ENCODE assay signal across 10 cellular contexts in genomic region chr1:23178414-23178813, GRCh38. TPM values are rescaled to one million over a fixed set of nuclear protein-coding genes. Genes with fewer than 3 reads are reported as not detected.
DNase-seq lines count a peak whose midpoint lies in the region; FAIRE-seq and TF ChIP-seq lines count a peak whose summit lies in the region.
"Had no signal": no experiment of that assay in that cellular context is flagged by ENCODE, and none has a peak within 500 bp of the region (broad histone marks: within the 10 kb centered on the region; RNA-seq: fewer than 3 reads in every experiment).

No MANE protein-coding gene starts in this region.

- peak overlapping the region; percentile 58; the same call in 1 of the 2 replicates for H3K4me3 ChIP-seq in HUES6 (ENCODE audit: low read depth, low read length)
- H3K4me3 ChIP-seq in astrocyte (ENCODE audit: insufficient read depth, low read depth, low read length), result peak overlapping the region; percentile 64
- no peak overlapping the region for H3K4me3 ChIP-seq in keratinocyte (ENCODE audit: control insufficient read depth in 2 of 3, extremely low read depth in 1 of 3, insufficient read depth in 2 of 3, low read depth in 1 of 3, low read length in 3 of 3)
- peak overlapping the region in 4 of 8 donors; percentile 34 to 72 (median 52) for H3K4me3 ChIP-seq in spleen

- peaks cover 4% of the 10 kb centered on the region for H3K4me1 Mint-ChIP-seq in astrocyte (ENCODE audit: low read depth, unreplicated experiment)

- TF ChIP-seq POLR2A in spleen (IDR thresholded peaks at IDR 0.05) (no peak), GM12892 (IDR thresholded peaks at IDR 0.05; ENCODE audit: low read depth, low read length) (no peak)

- dilution Hi-C loops in keratinocyte (cut with MboI; ENCODE audit: extremely low pct_ligation_motif_present, low sequenced_read_pairs), result no loop called here

- H3K9me1 ChIP-seq in keratinocyte (ENCODE audit: control insufficient read depth, extremely low read depth, insufficient read depth, low read length), result no peaks in the 10 kb centered on the region

- FAIRE-seq in astrocyte (lab: Jason Lieb, UNC) (no peak), keratinocyte (lab: Jason Lieb, UNC) (peak; percentile 17), GM12892 (lab: Jason Lieb, UNC) (no peak)

- H3K9ac ChIP-seq in HUES6 (ENCODE audit: low read length) (no peak overlapping the region), astrocyte (ENCODE audit: low read length) (peak overlapping the region; percentile 90), keratinocyte (ENCODE audit: control insufficient read depth, extremely low read depth, insufficient read depth, low read length) (no peak overlapping the region)

- H3K27me3 ChIP-seq in HUES6 (ENCODE audit: control insufficient read depth, insufficient read depth, low read length), result peaks cover 43% of the 10 kb centered on the region
- H3K27me3 ChIP-seq in astrocyte (ENCODE audit: insufficient read depth, low read length), result no peaks in the 10 kb centered on the region
- no peaks in the 10 kb centered on the region for H3K27me3 ChIP-seq in keratinocyte (ENCODE audit: control insufficient read depth, extremely low read depth, insufficient read depth, low read length)
- H3K27me3 ChIP-seq in spleen (replicated peaks in 1 of 7), result peaks cover 0 to 12% (median 0%) of the 10 kb centered on the region in 7 donors

- H4K20me1 ChIP-seq in astrocyte (ENCODE audit: insufficient read depth, low read length) (no peaks in the 10 kb centered on the region), keratinocyte (ENCODE audit: control insufficient read depth, extremely low read depth, insufficient read depth, low read length) (no peaks in the 10 kb centered on the region)

- TF ChIP-seq CTCF in astrocyte (IDR thresholded peaks at IDR 0.05; ENCODE audit: insufficient read depth, low read depth, low read length) (no peak), keratinocyte (optimal IDR thresholded peaks at IDR 0.05 in 1 of 3, IDR thresholded peaks at IDR 0.05 in 1 of 3, conservative IDR thresholded peaks at IDR 0.05 in 1 of 3; ENCODE audit: extremely low read depth in 1 of 3, insufficient read depth in 2 of 3, low read length in 3 of 3) (no peak), spleen (IDR thresholded peaks at IDR 0.05 in 8 of 11, conservative IDR thresholded peaks at IDR 0.05 in 3 of 11) (no peak)

- peaks cover 11% of the 10 kb centered on the region; the same call in 1 of the 2 replicates for H3K4me1 ChIP-seq in HUES6 (ENCODE audit: control insufficient read depth, insufficient read depth, low read length)
- H3K4me1 ChIP-seq in astrocyte (ENCODE audit: insufficient read depth, low read length), result peaks cover 16% of the 10 kb centered on the region
- peaks cover 11% of the 10 kb centered on the region for H3K4me1 ChIP-seq in keratinocyte (ENCODE audit: control insufficient read depth, extremely low read depth, insufficient read depth, low read length)
- H3K4me1 ChIP-seq in spleen, result peaks cover 5 to 53% (median 31%) of the 10 kb centered on the region in 6 donors

- H3K27ac Mint-ChIP-seq in astrocyte (ENCODE audit: unreplicated experiment), result peak overlapping the region; percentile 93

- H3K79me2 ChIP-seq in astrocyte (ENCODE audit: insufficient read depth, low read length) (peaks cover 3% of the 10 kb centered on the region), keratinocyte (ENCODE audit: control insufficient read depth, insufficient read depth, low read length) (no peaks in the 10 kb centered on the region)

- no peaks in the 10 kb centered on the region for H3K9me3 Mint-ChIP-seq in astrocyte (ENCODE audit: unreplicated experiment)

- no peak for DNase-seq in astrocyte (ENCODE audit: low read depth)
- DNase-seq in keratinocyte (ENCODE audit: low read depth, low spot score), result no peak
- DNase-seq in spleen, result no peak
- DNase-seq in NCI-H2081 (lab: John Stamatoyannopoulos, UW), result no peak
- no peak for DNase-seq in NCI-H226
- DNase-seq in GM12892 (ENCODE audit: insufficient read length), result no peak
- no peak for DNase-seq in pons (ENCODE audit: low spot score)

- H3K27me3 Mint-ChIP-seq in astrocyte (ENCODE audit: low read depth, unreplicated experiment), result peaks cover 9% of the 10 kb centered on the region

- H3K9me3 ChIP-seq in HUES6 (ENCODE audit: control insufficient read depth, insufficient read depth, low read depth, low read length), result no peaks in the 10 kb centered on the region
- no peaks in the 10 kb centered on the region for H3K9me3 ChIP-seq in astrocyte (ENCODE audit: insufficient read depth, low read depth, low read length)
- H3K9me3 ChIP-seq in keratinocyte (ENCODE audit: control insufficient read depth, low read depth, low read length), result no peaks in the 10 kb centered on the region
- no peaks in the 10 kb centered on the region for H3K9me3 ChIP-seq in spleen

- H3K4me3 Mint-ChIP-seq in astrocyte (ENCODE audit: unreplicated experiment), result peak overlapping the region; percentile 81

- no peak overlapping the region for H2AFZ ChIP-seq in astrocyte (ENCODE audit: low read depth, low read length)
- no peak overlapping the region for H2AFZ ChIP-seq in keratinocyte (ENCODE audit: control insufficient read depth, low read length)

- H3K27ac ChIP-seq in HUES6 (ENCODE audit: low read depth, low read length) (no peak overlapping the region), astrocyte (ENCODE audit: low read depth, low read length) (peak overlapping the region; percentile 91), keratinocyte (ENCODE audit: control insufficient read depth, insufficient read depth, low read length) (no peak overlapping the region), spleen (peak overlapping the region; percentile 43 to 89 (median 86))
- H3K27ac ChIP-seq: SK-N-MC had no signal

- intact Hi-C loops in spleen (cut with DNase I; ENCODE audit: low total_unique reads), result no loop called here

- H3K36me3 Mint-ChIP-seq in astrocyte (ENCODE audit: low read depth, unreplicated experiment), result no peaks in the 10 kb centered on the region

- WGBS in spleen, 5 donors, result 69 to 81% (median 73%) methylated on average over 6 of the region's 6 CpGs

- peak overlapping the region; percentile 89 for H3K4me2 ChIP-seq in astrocyte (ENCODE audit: low read length)
- H3K4me2 ChIP-seq in keratinocyte (ENCODE audit: control insufficient read depth, extremely low read depth, insufficient read depth, low read depth, low read length), result peak overlapping the region; percentile 85

- H3K36me3 ChIP-seq in HUES6 (ENCODE audit: control insufficient read depth, insufficient read depth, low read length) (no peaks in the 10 kb centered on the region), astrocyte (ENCODE audit: insufficient read depth, low read length) (no peaks in the 10 kb centered on the region), keratinocyte (ENCODE audit: control insufficient read depth in 2 of 2, extremely low read depth in 1 of 2, insufficient read depth in 2 of 2, low read length in 2 of 2) (no peaks in the 10 kb centered on the region), spleen (no peaks in the 10 kb centered on the region)

RNA-seq across cellular contexts. Expression of gene LUZP1, which starts 9.8 kb away (rescaled TPM):
- total RNA-seq in astrocyte (77.1 and 82.2 TPM in 2 replicates), spleen (10 to 100 TPM; 25.4 to 51.6 (median 36.8) TPM)
- polyA plus RNA-seq in keratinocyte (46.1 to 52.8 TPM (median 52.5 TPM) in 3 replicates), spleen (1 to 10 TPM; 1.7 to 5.1 (median 1.9) TPM)
- 102 TPM for polyA plus RNA-seq in keratinocyte (2011; ENCODE audit: low read depth)
- 31.4 and 40.6 TPM in 2 replicates for polyA plus RNA-seq in keratinocyte (2011; cell fraction: cytosol; rRNA removed)
- 68.2 and 75.7 TPM in 2 replicates for polyA plus RNA-seq in keratinocyte (2011; cell fraction: nucleus; rRNA removed)
- polyA plus RNA-seq in keratinocyte (2012; ENCODE audit: low replicate concordance), result 18.8 and 46.9 TPM in 2 replicates
- 65.4 to 110 TPM (median 99.0 TPM) in 3 replicates for polyA minus RNA-seq in keratinocyte
- 59.9 TPM for polyA minus RNA-seq in keratinocyte (2011; cell fraction: cytosol; rRNA and poly(A)+ RNA removed)
- 89.4 and 161 TPM in 2 replicates for polyA minus RNA-seq in keratinocyte (2011; cell fraction: nucleus; rRNA and poly(A)+ RNA removed)
- 7.2 TPM for polyA plus RNA-seq in GM12892 (2012; ENCODE audit: missing spikeins)

RNA-seq across cellular contexts. Expression of gene HTR1D, which starts 38.9 kb away (rescaled TPM):
- total RNA-seq in astrocyte, result 3.3 and 3.8 TPM in 2 replicates
- polyA plus RNA-seq in keratinocyte, result 0.08 to 0.30 TPM (median 0.14 TPM) in 3 replicates
- 0.15 TPM for polyA plus RNA-seq in keratinocyte (2011; ENCODE audit: low read depth)
- polyA plus RNA-seq in keratinocyte (2011; cell fraction: cytosol; rRNA removed), result 0.12 and 0.13 TPM in 2 replicates
- 0.27 and 0.36 TPM in 2 replicates for polyA plus RNA-seq in keratinocyte (2011; cell fraction: nucleus; rRNA removed)
- polyA plus RNA-seq in keratinocyte (2012; ENCODE audit: low replicate concordance), result 0.10 and 0.31 TPM in 2 replicates
- polyA minus RNA-seq in keratinocyte, result 0.46 to 0.82 TPM (median 0.54 TPM) in 3 replicates
- polyA minus RNA-seq in keratinocyte (2011; cell fraction: cytosol; rRNA and poly(A)+ RNA removed), result not detected
- polyA minus RNA-seq in keratinocyte (2011; cell fraction: nucleus; rRNA and poly(A)+ RNA removed), result 0.21 and 0.23 TPM in 2 replicates
- under 1 TPM in 1 of 7 donors, not detected in 6; 0.13 TPM for total RNA-seq in spleen
- not detected for polyA plus RNA-seq in spleen
- polyA plus RNA-seq in GM12892 (2012; ENCODE audit: missing spikeins), result not detected
- total RNA-seq: posterior vena cava had no signal

Comparison
In these comparisons a context has a peak if more than half of its experiments do, and no peak if none do; other contexts are left out.
1. H3K27ac ChIP-seq: peak in astrocyte (single experiment) and spleen (8 of 8); none in HUES6 (single experiment) and keratinocyte (single experiment).
2. H3K4me3 ChIP-seq: peak in HUES6 (single experiment) and astrocyte (single experiment); none in keratinocyte (0 of 3).